Comparison of ENCODE assay signal across 23 cellular contexts in genomic region chr16:52283581-52284375, GRCh38.
DNase-seq lines count a peak whose midpoint lies in the region; ATAC-seq, FAIRE-seq and TF ChIP-seq lines count a peak whose summit lies in the region.
"Had no signal": no experiment of that assay in that cellular context is flagged by ENCODE, and none has a peak within 500 bp of the region (broad histone marks: within the 10 kb centered on the region; RNA-seq: fewer than 3 reads in every experiment).

No MANE protein-coding gene starts in this region.

- peak overlapping the region; percentile 39; the same call in 1 of the 2 replicates for H2AFZ ChIP-seq in H1 (ENCODE audit: low read length)
- no peak overlapping the region for H2AFZ ChIP-seq in trophoblast cell (ENCODE audit: insufficient read depth, low read length, poor library complexity)
- H2AFZ ChIP-seq: GM23248 had no signal

- no peaks in the 10 kb centered on the region for H3K79me2 ChIP-seq in H1 (ENCODE audit: control insufficient read depth in 1 of 2, insufficient read depth in 2 of 2, low read length in 2 of 2)
- H3K79me2 ChIP-seq in trophoblast cell (ENCODE audit: control insufficient read depth, insufficient read depth, low read length, poor library complexity) = no peaks in the 10 kb centered on the region

- no peak overlapping the region for H4K5ac ChIP-seq in H1 (ENCODE audit: insufficient read length, low read depth, low read length)

- H3K27ac ChIP-seq in H1 (ENCODE audit: low read depth, low read length) (no peak overlapping the region), trophoblast cell (ENCODE audit: low read depth, low read length) (no peak overlapping the region), small intestine (ENCODE audit: low read depth in 1 of 2, low read length in 1 of 2) (no peak overlapping the region)
- H3K27ac ChIP-seq: C4-2B, GM23248 had no signal

- 0 out of 2 replicates have a peak overlapping the region, but pooled peaks have one; percentile 9 for H2BK15ac ChIP-seq in H1 (ENCODE audit: low read length)

- no peak overlapping the region for H4K12ac ChIP-seq in trophoblast cell (ENCODE audit: low read depth, low read length)

- H3K9me3 Mint-ChIP-seq in Calu3 (ENCODE audit: low read depth, unreplicated experiment) = no peaks in the 10 kb centered on the region

- H2AK5ac ChIP-seq in H1 (ENCODE audit: low read depth, low read length) = no peak overlapping the region
- no peak overlapping the region for H2AK5ac ChIP-seq in trophoblast cell (ENCODE audit: low read length)

- H3K27me3 ChIP-seq in H1 (replicated peaks in 1 of 4; ENCODE audit: control insufficient read depth in 3 of 4, extremely low read depth in 1 of 4, insufficient read depth in 3 of 4, low read length in 3 of 4) = no peaks in the 10 kb centered on the region
- no peaks in the 10 kb centered on the region for H3K27me3 ChIP-seq in trophoblast cell (ENCODE audit: insufficient read depth, low read length)
- H3K27me3 ChIP-seq in small intestine (ENCODE audit: control insufficient read depth in 2 of 2, insufficient read depth in 2 of 2, low read length in 2 of 2) = no peaks in the 10 kb centered on the region
- H3K27me3 ChIP-seq: BE2C had no signal

- H3K18ac ChIP-seq in H1 (ENCODE audit: extremely low read depth, low read length) (no peak overlapping the region), trophoblast cell (ENCODE audit: low read length) (no peak overlapping the region)

- H3K9me3 ChIP-seq in H1 (ENCODE audit: insufficient read depth in 2 of 2, low read depth in 1 of 2, low read length in 1 of 2) (no peaks in the 10 kb centered on the region), trophoblast cell (ENCODE audit: insufficient read depth, low read depth, low read length) (no peaks in the 10 kb centered on the region), small intestine (ENCODE audit: control insufficient read depth, low read depth) (no peaks in the 10 kb centered on the region)
- H3K9me3 ChIP-seq: BE2C, Caco-2 had no signal

- DNase-seq in Calu3 (no peak), HT1080 (ENCODE audit: low read depth) (peak; percentile 76), H1 (ENCODE audit: low read depth in 1 of 2, low spot score in 2 of 2) (no peak), trophoblast cell (peak; percentile 53 to 58), small intestine (no peak)
- DNase-seq: ACHN; BE2C; Caco-2; CD4-positive, alpha-beta T cell; DMS153; DND-41; EL; H7; HFFc6 had no signal

- peak overlapping the region; percentile 27 for H3K27ac Mint-ChIP-seq in Calu3 (ENCODE audit: unreplicated experiment)
- H3K27ac Mint-ChIP-seq: CD4-positive, alpha-beta T cell; HFFc6 had no signal

- no peaks in the 10 kb centered on the region for H3K27me3 Mint-ChIP-seq in Calu3 (ENCODE audit: unreplicated experiment)
- H3K27me3 Mint-ChIP-seq: CD4-positive, alpha-beta T cell had no signal

- H3K4me2 ChIP-seq in H1 (ENCODE audit: insufficient read depth in 1 of 2, low read depth in 2 of 2, low read length in 2 of 2) = no peak overlapping the region
- H3K4me2 ChIP-seq in trophoblast cell (ENCODE audit: low read length) = no peak overlapping the region

- H3K79me1 ChIP-seq in H1 (ENCODE audit: low read depth, low read length) (no peaks in the 10 kb centered on the region), trophoblast cell (ENCODE audit: low read length) (no peaks in the 10 kb centered on the region)

- H2BK5ac ChIP-seq in H1 (ENCODE audit: low read depth, low read length) = no peak overlapping the region
- H2BK5ac ChIP-seq in trophoblast cell (ENCODE audit: low read depth, low read length, poor library complexity) = no peak overlapping the region

- peaks cover 9% of the 10 kb centered on the region for H3K4me1 Mint-ChIP-seq in Calu3 (ENCODE audit: low read depth, unreplicated experiment)

- H4K20me1 ChIP-seq in H1 (replicated peaks in 1 of 2; ENCODE audit: control insufficient read depth in 1 of 2, insufficient read depth in 2 of 2, low read length in 2 of 2) = no peaks in the 10 kb centered on the region

- intact Hi-C loops in Calu3 (cut with micrococcal nuclease; ENCODE audit: unreplicated experiment) = no loop called here

- H3K4me3 ChIP-seq in H1 (ENCODE audit: extremely low read depth in 1 of 4, insufficient read depth in 2 of 4, low read depth in 3 of 4, low read length in 4 of 4) (no peak overlapping the region), trophoblast cell (ENCODE audit: low read depth, low read length) (no peak overlapping the region), small intestine (ENCODE audit: low read depth in 1 of 2, low read length in 2 of 2) (no peak overlapping the region)
- H3K4me3 ChIP-seq: GM12878, GM23248, K562 had no signal

- H3K56ac ChIP-seq in H1 (replicated peaks; ENCODE audit: insufficient read length, low read depth, low read length) = no peak overlapping the region

- no peak for ATAC-seq in esophagus mucosa
- no peak for ATAC-seq in HG02610 (IDR thresholded peaks at IDR 0.05; ENCODE audit: unreplicated experiment)
- ATAC-seq: GM12878, HCT116, K562 had no signal

- no TSS peak for BruUV-seq in Calu3 (replicated peaks; lab: Mats Ljungman, UMichigan)

- TF ChIP-seq CTCF in Calu3 (IDR thresholded peaks at IDR 0.05; ENCODE audit: unreplicated experiment) (no peak), H1 (IDR thresholded peaks at IDR 0.05; ENCODE audit: control extremely low read depth in 1 of 3, insufficient read depth in 1 of 3, low read depth in 1 of 3, low read length in 3 of 3) (no peak)

- no peak overlapping the region for H3K4ac ChIP-seq in H1 (replicated peaks; ENCODE audit: insufficient read length, low read depth, low read length)
- H3K4ac ChIP-seq in trophoblast cell (ENCODE audit: low read depth, low read length) = no peak overlapping the region

- no peak overlapping the region for H3K14ac ChIP-seq in H1 (ENCODE audit: insufficient read length)
- no peak overlapping the region for H3K14ac ChIP-seq in trophoblast cell (ENCODE audit: low read length)

- no peak overlapping the region for H4K8ac ChIP-seq in H1 (ENCODE audit: extremely low read depth, insufficient read depth, low read length)
- H4K8ac ChIP-seq in trophoblast cell (ENCODE audit: low read depth, low read length) = no peak overlapping the region

- H4K91ac ChIP-seq in H1 (replicated peaks; ENCODE audit: insufficient read length, low read length) = no peak overlapping the region
- H4K91ac ChIP-seq in trophoblast cell (ENCODE audit: low read depth, low read length) = no peak overlapping the region

- H3K36me3 Mint-ChIP-seq in Calu3 (ENCODE audit: insufficient read depth, unreplicated experiment) = no peaks in the 10 kb centered on the region

- H2BK12ac ChIP-seq in H1 (ENCODE audit: low read depth, low read length) (no peak overlapping the region; the same call in 1 of the 2 replicates), trophoblast cell (ENCODE audit: low read length) (no peak overlapping the region)

- no peaks in the 10 kb centered on the region; the same call in 1 of the 2 replicates for H3K23me2 ChIP-seq in H1 (ENCODE audit: low read depth, low read length)

- WGBS in H1 (ENCODE audit: extremely low coverage in 1 of 2, insufficient coverage in 1 of 2, insufficient read length in 1 of 2, insufficient replicate concordance in 2 of 2, low coverage in 1 of 2, low lambda C conversion rate in 2 of 2, missing lambda C conversion rate in 1 of 2), 2 experiments = 93% methylated on average over 4 of the region's 4 CpGs; no CpG with 5 or more reads in 1 of the 2 experiments
- WGBS in trophoblast cell (ENCODE audit: extremely low coverage, insufficient coverage, insufficient read length) = no CpG with 5 or more reads among the region's 4 CpGs
- WGBS in small intestine, 3 donors = 70 to 77% (median 71%) methylated on average over 4 of the region's 4 CpGs

- H3K9ac ChIP-seq in H1 (replicated peaks in 1 of 4; ENCODE audit: extremely low read depth in 1 of 4, low read depth in 3 of 4, low read length in 3 of 4) (no peak overlapping the region), trophoblast cell (ENCODE audit: low read length) (no peak overlapping the region)
- H3K9ac ChIP-seq: GM23248 had no signal

- H2BK120ac ChIP-seq in H1 (replicated peaks; ENCODE audit: low read depth, low read length) = no peak overlapping the region
- no peak overlapping the region for H2BK120ac ChIP-seq in trophoblast cell (ENCODE audit: insufficient read depth, low read length, poor library complexity)

- no peak for TF ChIP-seq RAD21 in H1 (IDR thresholded peaks at IDR 0.05 in 1 of 2, conservative IDR thresholded peaks at IDR 0.05 in 1 of 2; ENCODE audit: low read depth in 2 of 2, low read length in 2 of 2)

- no peak for FAIRE-seq in H1 (lab: Jason Lieb, UNC)
- FAIRE-seq in small intestine (lab: Jason Lieb, UNC) = no peak
- FAIRE-seq: A204.1, GM12878, GM18507, K562 had no signal

- TF ChIP-seq EP300 in H1 (IDR thresholded peaks at IDR 0.05; ENCODE audit: borderline replicate concordance in 1 of 2, low read depth in 2 of 2, low read length in 2 of 2) = no peak

- no peak for TF ChIP-seq POLR2A in H1 (IDR thresholded peaks at IDR 0.05; ENCODE audit: control extremely low read depth in 1 of 2, low read depth in 2 of 2, low read length in 2 of 2)

- POLR2A ChIA-PET in H1 (lab: Charles Lee; ENCODE audit: partially characterized antibody) = no interaction called here

- H3K36me3 ChIP-seq in H1 (ENCODE audit: control insufficient read depth in 2 of 4, insufficient read depth in 4 of 4, low read length in 3 of 4) (no peaks in the 10 kb centered on the region), trophoblast cell (ENCODE audit: control insufficient read depth in 1 of 2, insufficient read depth in 2 of 2, low read length in 2 of 2) (no peaks in the 10 kb centered on the region), small intestine (ENCODE audit: control insufficient read depth in 2 of 2, insufficient read depth in 2 of 2, low read length in 2 of 2) (no peaks in the 10 kb centered on the region)
- H3K36me3 ChIP-seq: BE2C had no signal

- no peak overlapping the region for H2BK20ac ChIP-seq in H1 (ENCODE audit: low read length)

- H3K4me1 ChIP-seq in H1 (replicated peaks in 1 of 4; ENCODE audit: control insufficient read depth in 3 of 4, insufficient read depth in 4 of 4, low read length in 3 of 4) (peaks cover 0 to 3% (median 0%) of the 10 kb centered on the region in 4 experiments; a peak in 2 of 7 replicates), trophoblast cell (ENCODE audit: control insufficient read depth in 1 of 2, insufficient read depth in 2 of 2, low read length in 2 of 2) (no peaks in the 10 kb centered on the region), small intestine (ENCODE audit: control insufficient read depth in 2 of 2, insufficient read depth in 1 of 2, low read depth in 1 of 2, low read length in 1 of 2) (no peaks in the 10 kb centered on the region)
- H3K4me1 ChIP-seq: BE2C, Caco-2 had no signal

- no peak overlapping the region for H3K4me3 Mint-ChIP-seq in Calu3 (ENCODE audit: low read depth, unreplicated experiment)
- H3K4me3 Mint-ChIP-seq: CD4-positive, alpha-beta T cell; HFFc6 had no signal

- CTCF ChIA-PET in Calu3 (lab: Charles Lee) = interaction anchor here (0.9 kb wide), 1 partner anchor 172 kb away, joined by 3 read pairs; no protein-coding TSS in a partner anchor
- CTCF ChIA-PET in H1 (lab: Charles Lee; ENCODE audit: partially characterized antibody) = no interaction called here

- no peak overlapping the region for H3K23ac ChIP-seq in H1 (ENCODE audit: insufficient read length)
- H3K23ac ChIP-seq in trophoblast cell (ENCODE audit: low read length) = no peak overlapping the region

TF ChIP-seq in H1, 55 proteins besides CTCF, POLR2A, EP300 and RAD21 (continues in another document):
- no peak for TF ChIP-seq HDAC6 (IDR thresholded peaks at IDR 0.05; ENCODE audit: low read depth, low read length)
- TF ChIP-seq SIX5 (IDR thresholded peaks at IDR 0.05; ENCODE audit: low read depth, low read length) = no peak

Comparison
In these comparisons a context has a peak if more than half of its experiments do, and no peak if none do; other contexts are left out.
1. DNase-seq: peak in HT1080 (single experiment) and trophoblast cell (2 of 2); none in Calu3 (single experiment), H1 (0 of 2) and small intestine (single experiment).